20 cellular contexts compared by ENCODE assay signal in the genomic region with DNA sequence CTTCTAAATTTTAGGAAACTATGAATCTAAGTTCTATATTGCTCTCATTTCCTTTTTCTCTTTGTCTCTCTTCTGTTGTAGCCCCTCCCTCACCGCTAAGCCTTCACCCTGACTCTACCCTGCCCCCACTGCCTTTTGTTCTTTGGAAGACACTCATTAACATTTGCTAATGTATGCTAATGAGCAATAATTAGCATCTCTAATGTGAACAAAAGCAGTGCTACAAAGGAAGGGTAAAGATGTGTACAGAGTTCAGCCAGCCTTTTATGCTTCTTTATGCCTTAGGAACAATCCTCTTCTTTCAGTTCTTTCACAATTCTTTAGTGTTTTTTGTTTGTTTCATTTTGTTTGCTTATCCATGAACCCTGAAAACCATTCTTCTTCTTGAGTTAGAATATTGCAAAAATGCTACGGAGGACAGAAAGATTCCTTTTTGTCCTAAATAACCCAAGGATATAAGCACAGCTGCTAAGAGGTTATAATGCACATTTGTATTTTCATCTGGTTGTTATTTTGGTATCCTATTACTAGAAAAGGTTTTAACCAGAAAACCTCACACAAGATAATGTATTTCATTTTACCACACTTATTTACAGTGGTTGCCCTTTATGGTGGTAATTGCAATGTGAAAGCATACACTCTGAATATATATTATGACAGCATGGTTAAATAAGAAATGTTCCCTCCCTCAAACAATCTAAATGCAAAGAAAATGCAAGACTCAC.
DNase-seq lines count a peak whose midpoint lies in the region; ATAC-seq and TF ChIP-seq lines count a peak whose summit lies in the region.
"Had no signal": no experiment of that assay in that cellular context is flagged by ENCODE, and none has a peak within 500 bp of the region (broad histone marks: within the 10 kb centered on the region; RNA-seq: fewer than 3 reads in every experiment).

No MANE protein-coding gene starts in this region.

- peak overlapping the region in 4 of 5 experiments; percentile 20 to 61 (median 36) for H3K4me3 Mint-ChIP-seq in brain
- H3K4me3 Mint-ChIP-seq: activated CD8-positive, alpha-beta T cell treated with anti-CD3 and anti-CD28 coated beads, Interleukin-2, amount 10 ng/mL, durations not matched to agents 7 days and 5 days had no signal

- no peaks in the 10 kb centered on the region for H3K9me3 Mint-ChIP-seq in brain

- CTCF ChIA-PET in HEK293T (lab: Yijun Ruan, JAX): interaction anchor here (0.6 kb wide), 1 partner anchor 583 kb away, joined by 3 read pairs; no protein-coding TSS in a partner anchor

- peaks cover 62% of the 10 kb centered on the region for H3K4me1 Mint-ChIP-seq in brain

- H3K36me3 Mint-ChIP-seq in brain: no peaks in the 10 kb centered on the region

- H3K27ac ChIP-seq in layer of hippocampus (ENCODE audit: low read depth, low read length): peak overlapping the region; percentile 40
- H3K27ac ChIP-seq: ascending aorta, parathyroid adenoma, vagina, WERI-Rb-1 had no signal

- DNase-seq in DMS114 treated with DMSO at 0.1 percent for 48 hours (lab: John Stamatoyannopoulos, UW; ENCODE audit: unreplicated experiment) (peak; percentile 34), NCI-H1417 treated with DMSO at 0.1 percent for 48 hours (lab: John Stamatoyannopoulos, UW) (peak; percentile 92), HEK293T (ENCODE audit: extremely low spot score) (no peak), DMS53 (lab: John Stamatoyannopoulos, UW) (no peak)
- DNase-seq in stimulated activated CD8-positive, alpha-beta memory T cell treated with anti-CD3 and anti-CD28 coated beads, Interleukin-4, amount 100 ng/mL, for 48 hours: no peak
- DNase-seq: activated CD8-positive, alpha-beta T cell treated with anti-CD3 and anti-CD28 coated beads, Interleukin-2, amount 10 ng/mL, durations not matched to agents 7 days and 5 days; Calu3; left cardiac atrium; NK-92 treated with Interleukin-12 subunit alpha and Interleukin-12 subunit beta, amount 100 ng/mL, for 24 hours; small intestine; stimulated activated naive CD4-positive, alpha-beta T cell; T-helper 1 cell; WERI-Rb-1 had no signal

- no peak for ATAC-seq in GM21360 (IDR thresholded peaks at IDR 0.05; ENCODE audit: unreplicated experiment)
- ATAC-seq: activated CD8-positive, alpha-beta T cell treated with anti-CD3 and anti-CD28 coated beads, Interleukin-2, amount 10 ng/mL, durations not matched to agents 7 days and 5 days; left cardiac atrium; Right ventricle myocardium inferior had no signal

- H3K27ac Mint-ChIP-seq in brain: peak overlapping the region; percentile 59 to 93 (median 79)
- H3K27ac Mint-ChIP-seq: activated CD8-positive, alpha-beta T cell treated with anti-CD3 and anti-CD28 coated beads, Interleukin-2, amount 10 ng/mL, durations not matched to agents 7 days and 5 days had no signal

- no peaks in the 10 kb centered on the region for H3K27me3 ChIP-seq in layer of hippocampus (ENCODE audit: control insufficient read depth, insufficient read depth, low read length)
- H3K27me3 ChIP-seq: ascending aorta, vagina had no signal

- no peak for TF ChIP-seq CTCF in brain (conservative IDR thresholded peaks at IDR 0.05)

- H3K27me3 Mint-ChIP-seq in brain: no peaks in the 10 kb centered on the region

- POLR2A ChIA-PET in HEK293T (lab: Yijun Ruan, JAX): no interaction called here

TF ChIP-seq in HEK293T, 16 proteins besides CTCF, POLR2A, EP300 and RAD21:
- TF ChIP-seq TARDBP (IDR thresholded peaks at IDR 0.05) (no peak), HDGF (IDR thresholded peaks at IDR 0.05; ENCODE audit: borderline replicate concordance) (no peak), ELF4 (IDR thresholded peaks at IDR 0.05) (no peak), ZNF384 (IDR thresholded peaks at IDR 0.05) (no peak), FOXM1 (IDR thresholded peaks at IDR 0.05; ENCODE audit: borderline replicate concordance) (no peak), FOXK2 (IDR thresholded peaks at IDR 0.05) (no peak), NFRKB (IDR thresholded peaks at IDR 0.05) (no peak), LEF1 (IDR thresholded peaks at IDR 0.05; ENCODE audit: borderline replicate concordance) (no peak), ARNT (IDR thresholded peaks at IDR 0.05) (no peak), CTBP1 (IDR thresholded peaks at IDR 0.05; ENCODE audit: borderline replicate concordance) (no peak), BHLHE40 (IDR thresholded peaks at IDR 0.05; ENCODE audit: borderline replicate concordance) (no peak), L3MBTL2 (conservative IDR thresholded peaks at IDR 0.05) (no peak), SUZ12 (IDR thresholded peaks at IDR 0.05) (no peak)
- TF ChIP-seq, protein P1, sequence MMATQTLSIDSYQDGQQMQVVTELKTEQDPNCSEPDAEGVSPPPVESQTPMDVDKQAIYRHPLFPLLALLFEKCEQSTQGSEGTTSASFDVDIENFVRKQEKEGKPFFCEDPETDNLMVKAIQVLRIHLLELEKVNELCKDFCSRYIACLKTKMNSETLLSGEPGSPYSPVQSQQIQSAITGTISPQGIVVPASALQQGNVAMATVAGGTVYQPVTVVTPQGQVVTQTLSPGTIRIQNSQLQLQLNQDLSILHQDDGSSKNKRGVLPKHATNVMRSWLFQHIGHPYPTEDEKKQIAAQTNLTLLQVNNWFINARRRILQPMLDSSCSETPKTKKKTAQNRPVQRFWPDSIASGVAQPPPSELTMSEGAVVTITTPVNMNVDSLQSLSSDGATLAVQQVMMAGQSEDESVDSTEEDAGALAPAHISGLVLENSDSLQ (IDR thresholded peaks at IDR 0.05): no peak

Comparison
In these comparisons a context has a peak if more than half of its experiments do, and no peak if none do; other contexts are left out.
1. DNase-seq: peak in DMS114 treated with DMSO at 0.1 percent for 48 hours (single experiment) and NCI-H1417 treated with DMSO at 0.1 percent for 48 hours (single experiment); none in HEK293T (single experiment), stimulated activated CD8-positive, alpha-beta memory T cell treated with anti-CD3 and anti-CD28 coated beads, Interleukin-4, amount 100 ng/mL, for 48 hours (single experiment) and DMS53 (single experiment).